Comparison of ENCODE assay signal across 14 cellular contexts in genomic region chr9:111915425-111915758, GRCh38. TPM values are rescaled to one million over a fixed set of nuclear protein-coding genes. Genes with fewer than 3 reads are reported as not detected.
DNase-seq lines count a peak whose midpoint lies in the region; ATAC-seq, FAIRE-seq and TF ChIP-seq lines count a peak whose summit lies in the region.
"Had no signal": no experiment of that assay in that cellular context is flagged by ENCODE, and none has a peak within 500 bp of the region (broad histone marks: within the 10 kb centered on the region; RNA-seq: fewer than 3 reads in every experiment).

No MANE protein-coding gene starts in this region.

- no peaks in the 10 kb centered on the region for H3K9me3 Mint-ChIP-seq in CD4-positive, CD25-positive, alpha-beta regulatory T cell
- no peaks in the 10 kb centered on the region for H3K9me3 Mint-ChIP-seq in T-helper 2 cell treated with Interferon-gamma antibody and Interleukin-4, amounts not matched to agents 5 μg/mL and 100 μg/mL, for 36 hours
- H3K9me3 Mint-ChIP-seq: WTC11 had no signal

- no peak for TF ChIP-seq CTCF in left lung (IDR thresholded peaks at IDR 0.05)
- no peak for TF ChIP-seq CTCF in tibial nerve (IDR thresholded peaks at IDR 0.05)

- H3K36me3 ChIP-seq in CD4-positive, CD25-positive, alpha-beta regulatory T cell (ENCODE audit: control insufficient read depth, insufficient read depth, low read length): peaks cover 29% of the 10 kb centered on the region
- H3K36me3 ChIP-seq in left lung: peaks cover 0 to 38% of the 10 kb centered on the region in 2 donors
- peaks cover 0 to 25% (median 0%) of the 10 kb centered on the region in 3 donors for H3K36me3 ChIP-seq in tibial nerve

- FAIRE-seq in GM18507 (lab: Jason Lieb, UNC): peak; percentile 72
- FAIRE-seq: urothelium cell line had no signal

- peak overlapping the region; percentile 72 to 74 (median 73) for H3K27ac Mint-ChIP-seq in CD4-positive, CD25-positive, alpha-beta regulatory T cell
- peak overlapping the region; percentile 51 for H3K27ac Mint-ChIP-seq in T-helper 2 cell treated with Interferon-gamma antibody and Interleukin-4, amounts not matched to agents 5 μg/mL and 100 μg/mL, for 36 hours
- H3K27ac Mint-ChIP-seq: WTC11 had no signal

- H3K27ac ChIP-seq in CD4-positive, CD25-positive, alpha-beta regulatory T cell (ENCODE audit: insufficient read depth, low read length, poor library complexity, severe bottlenecking): no peak overlapping the region
- H3K27ac ChIP-seq in left lung (peak overlapping the region in 1 of 2 donors; percentile 51), tibial nerve (no peak overlapping the region)

- peaks cover 26 to 79% (median 61%) of the 10 kb centered on the region in 4 donors for H3K4me1 Mint-ChIP-seq in CD4-positive, CD25-positive, alpha-beta regulatory T cell
- H3K4me1 Mint-ChIP-seq in T-helper 2 cell treated with Interferon-gamma antibody and Interleukin-4, amounts not matched to agents 5 μg/mL and 100 μg/mL, for 36 hours (ENCODE audit: low read depth): peaks cover 37% of the 10 kb centered on the region
- H3K4me1 Mint-ChIP-seq: WTC11 had no signal

- H3K27me3 ChIP-seq in CD4-positive, CD25-positive, alpha-beta regulatory T cell (ENCODE audit: control insufficient read depth, insufficient read depth, low read length): no peaks in the 10 kb centered on the region
- H3K27me3 ChIP-seq in left lung (no peaks in the 10 kb centered on the region), tibial nerve (no peaks in the 10 kb centered on the region)
- H3K27me3 ChIP-seq: heart left ventricle had no signal

- no peak for DNase-seq in CD4-positive, CD25-positive, alpha-beta regulatory T cell
- DNase-seq in GM18507 (ENCODE audit: extremely low spot score, insufficient read length, low read depth) (no peak), left lung (no peak), NCI-H526 treated with DMSO at 0.1 percent for 48 hours (lab: John Stamatoyannopoulos, UW) (no peak), erythroblast (lab: John Stamatoyannopoulos, UW) (no peak), amygdala (lab: John Stamatoyannopoulos, UW) (no peak), tibial nerve (ENCODE audit: low spot score in 2 of 2) (no peak)
- no peak for DNase-seq in T-helper 2 cell treated with Interferon-gamma antibody and Interleukin-4, amounts not matched to agents 5 μg/mL and 100 μg/mL, for 36 hours (ENCODE audit: low spot score)
- DNase-seq: activated effector memory CD4-positive, alpha-beta T cell treated with Interleukin-2 at 50 U/mL for 16 hours; central memory CD4-positive, alpha-beta T cell; heart left ventricle; stimulated activated CD4-positive, alpha-beta T cell treated with anti-CD3 and anti-CD28 coated beads, Interleukin-1b, Interleukin-23, amount 100 ng/mL, for 48 hours had no signal

- no peak for TF ChIP-seq EP300 in tibial nerve (IDR thresholded peaks at IDR 0.05)

- peak overlapping the region; percentile 10 to 72 (median 59) for H3K4me3 Mint-ChIP-seq in CD4-positive, CD25-positive, alpha-beta regulatory T cell
- peak overlapping the region; percentile 58 for H3K4me3 Mint-ChIP-seq in T-helper 2 cell treated with Interferon-gamma antibody and Interleukin-4, amounts not matched to agents 5 μg/mL and 100 μg/mL, for 36 hours
- H3K4me3 Mint-ChIP-seq: WTC11 had no signal

- no peaks in the 10 kb centered on the region for H3K9me3 ChIP-seq in CD4-positive, CD25-positive, alpha-beta regulatory T cell (ENCODE audit: control insufficient read depth in 2 of 2, low read length in 2 of 2)
- no peaks in the 10 kb centered on the region for H3K9me3 ChIP-seq in left lung
- no peaks in the 10 kb centered on the region for H3K9me3 ChIP-seq in tibial nerve
- H3K9me3 ChIP-seq: heart left ventricle had no signal

- TF ChIP-seq POLR2A in erythroblast (IDR thresholded peaks at IDR 0.05; ENCODE audit: low read length): no peak
- no peak for TF ChIP-seq POLR2A in tibial nerve (IDR thresholded peaks at IDR 0.05)

- intact Hi-C loops in left lung (cut with DNase I): no loop called here

- H3K4me1 ChIP-seq in CD4-positive, CD25-positive, alpha-beta regulatory T cell (ENCODE audit: control insufficient read depth, insufficient read depth, low read length, poor library complexity, severe bottlenecking): peaks cover 50% of the 10 kb centered on the region
- H3K4me1 ChIP-seq in left lung: peaks cover 13 to 76% of the 10 kb centered on the region in 2 donors
- peaks cover 0 to 54% (median 25%) of the 10 kb centered on the region in 4 donors for H3K4me1 ChIP-seq in tibial nerve

- no peak for ATAC-seq in CD4-positive, CD25-positive, alpha-beta regulatory T cell (ENCODE audit: low read depth in 2 of 2)
- ATAC-seq in left lung: peak; percentile 22
- ATAC-seq: WTC11 had no signal

- WGBS in tibial nerve, 2 donors: 62 to 63% methylated on average over 3 of the region's 3 CpGs

- no peaks in the 10 kb centered on the region for H3K27me3 Mint-ChIP-seq in CD4-positive, CD25-positive, alpha-beta regulatory T cell
- H3K27me3 Mint-ChIP-seq in T-helper 2 cell treated with Interferon-gamma antibody and Interleukin-4, amounts not matched to agents 5 μg/mL and 100 μg/mL, for 36 hours (ENCODE audit: low read depth): no peaks in the 10 kb centered on the region

- H3K36me3 Mint-ChIP-seq in CD4-positive, CD25-positive, alpha-beta regulatory T cell: peaks cover 26% of the 10 kb centered on the region
- peaks cover 29% of the 10 kb centered on the region for H3K36me3 Mint-ChIP-seq in T-helper 2 cell treated with Interferon-gamma antibody and Interleukin-4, amounts not matched to agents 5 μg/mL and 100 μg/mL, for 36 hours (ENCODE audit: low read depth)

- peak overlapping the region; percentile 66 for H3K4me3 ChIP-seq in CD4-positive, CD25-positive, alpha-beta regulatory T cell (ENCODE audit: low read depth, low read length)
- no peak overlapping the region for H3K4me3 ChIP-seq in left lung
- no peak overlapping the region for H3K4me3 ChIP-seq in tibial nerve
- H3K4me3 ChIP-seq: heart left ventricle had no signal

RNA-seq across cellular contexts. Expression of gene UGCG, which starts 18.8 kb away (rescaled TPM):
- total RNA-seq in CD4-positive, CD25-positive, alpha-beta regulatory T cell: 39.6 TPM
- 10 to 100 TPM; 17.1 to 24.2 (median 21.3) TPM for polyA plus RNA-seq in CD4-positive, CD25-positive, alpha-beta regulatory T cell
- 10 to 100 TPM; 29.0 to 42.1 TPM for total RNA-seq in left lung
- 10 to 100 TPM; 22.1 to 33.7 (median 24.9) TPM for total RNA-seq in tibial nerve
